ENCODE assay signal across 34 cellular contexts in genomic region chr5:53681079-53681478, GRCh38.
"Had no signal": no experiment of that assay in that cellular context is flagged by ENCODE, and none has a peak within 500 bp of the region (broad histone marks: within the 10 kb centered on the region; RNA-seq: fewer than 3 reads in every experiment).

No MANE protein-coding gene starts in this region.

- ATAC-seq: activated naive CD4-positive, alpha-beta T cell treated with anti-CD3 and anti-CD28 coated beads, Interleukin-2, amount 50 U/mL, for 72 hours; activated naive CD8-positive, alpha-beta T cell treated with anti-CD3 and anti-CD28 coated beads, Interleukin-2, amount 50 U/mL, for 24 hours; activated T-cell treated with anti-CD3 and anti-CD28 coated beads, Interleukin-2, amount 50 U/mL, for 4 hours; activated T-cell treated with anti-CD3 and anti-CD28 coated beads, Interleukin-2, amount 50 U/mL, for 72 hours; activated T-helper 17 cell treated with anti-CD3 and anti-CD28 coated beads, Interleukin-2, amount 50 U/mL, for 72 hours; body of pancreas had no signal

- H3K4me3 ChIP-seq: adrenal gland, ascending aorta, body of pancreas, breast epithelium, cardiac muscle cell had no signal

- H3K9me3 ChIP-seq: adrenal gland, body of pancreas, breast epithelium had no signal

- H3K27ac ChIP-seq: adrenal gland, ascending aorta, body of pancreas, brain microvascular endothelial cell, breast epithelium, cardiac muscle cell had no signal

- DNase-seq: activated effector memory CD4-positive, alpha-beta T cell treated with anti-CD3 and anti-CD28 coated beads, Interleukin-2, amount 50 U/mL, for 16 hours; activated effector memory CD4-positive, alpha-beta T cell treated with Interleukin-2 at 50 U/mL for 16 hours; activated gamma-delta T cell; activated gamma-delta T cell treated with Interleukin-2 at 50 U/mL for 16 hours; activated naive CD4-positive, alpha-beta T cell; activated naive CD4-positive, alpha-beta T cell treated with anti-CD3 and anti-CD28 coated beads for 36 hours; activated naive CD4-positive, alpha-beta T cell treated with anti-CD3 and anti-CD28 coated beads, Interleukin-2, amount 10 ng/mL, durations not matched to agents 7 days and 5 days; activated naive CD4-positive, alpha-beta T cell treated with anti-CD3 and anti-CD28 coated beads, Interleukin-2, amount 50 U/mL, for 16 hours; activated naive CD4-positive, alpha-beta T cell treated with Interleukin-2 at 50 U/mL for 16 hours; activated naive CD8-positive, alpha-beta T cell treated with anti-CD3 and anti-CD28 coated beads for 36 hours; activated naive CD8-positive, alpha-beta T cell treated with anti-CD3 and anti-CD28 coated beads, Interleukin-2, amount 10 ng/mL, durations not matched to agents 7 days and 5 days; activated naive CD8-positive, alpha-beta T cell treated with anti-CD3 and anti-CD28 coated beads, Interleukin-2, amount 50 U/mL, for 24 hours; activated T-cell treated with anti-CD3 and anti-CD28 coated beads, Interleukin-2, amount 50 U/mL, for 1 hour; activated T-cell treated with anti-CD3 and anti-CD28 coated beads, Interleukin-2, amount 50 U/mL, for 24 hours; activated T-cell treated with anti-CD3 and anti-CD28 coated beads, Interleukin-2, amount 50 U/mL, for 4 hours; activated T-cell treated with anti-CD3 and anti-CD28 coated beads, Interleukin-2, amount 50 U/mL, for 48 hours; activated T-cell treated with anti-CD3 and anti-CD28 coated beads, Interleukin-2, amount 50 U/mL, for 72 hours; adrenal gland; amniotic stem cell; amygdala; anterior cingulate cortex; aorta; body of pancreas; brain microvascular endothelial cell; caudate nucleus; central memory CD4-positive, alpha-beta T cell; cerebellar nuclear complex had no signal

- H3K27me3 ChIP-seq: adrenal gland, ascending aorta, body of pancreas, brain microvascular endothelial cell, breast epithelium, cardiac muscle cell had no signal

- H3K36me3 ChIP-seq: adrenal gland, brain microvascular endothelial cell, breast epithelium had no signal

- FAIRE-seq: astrocyte, bronchial epithelial cell had no signal

- H3K4me1 ChIP-seq: adrenal gland, ascending aorta, body of pancreas, breast epithelium had no signal
